17 cellular contexts compared by ENCODE assay signal in genomic region chr10:52965489-52965888, GRCh38.
DNase-seq lines count a peak whose midpoint lies in the region; ATAC-seq and TF ChIP-seq lines count a peak whose summit lies in the region.
"Had no signal": no experiment of that assay in that cellular context is flagged by ENCODE, and none has a peak within 500 bp of the region (broad histone marks: within the 10 kb centered on the region; RNA-seq: fewer than 3 reads in every experiment).

No MANE protein-coding gene starts in this region.

- H2AK5ac ChIP-seq in trophoblast cell (ENCODE audit: low read length), result no peak overlapping the region

- H3K79me2 ChIP-seq in MM.1S (ENCODE audit: low read length), result no peaks in the 10 kb centered on the region
- H3K79me2 ChIP-seq in trophoblast cell (ENCODE audit: control insufficient read depth, insufficient read depth, low read length, poor library complexity), result no peaks in the 10 kb centered on the region

- H4K8ac ChIP-seq in trophoblast cell (ENCODE audit: low read depth, low read length), result no peak overlapping the region

- WGBS in trophoblast cell (ENCODE audit: extremely low coverage, insufficient coverage, insufficient read length), result no CpG with 5 or more reads among the region's 4 CpGs

- peaks cover 15% of the 10 kb centered on the region for H3K4me1 ChIP-seq in MM.1S (ENCODE audit: low read length)
- peaks cover 3 to 8% of the 10 kb centered on the region in 2 experiments for H3K4me1 ChIP-seq in trophoblast cell (ENCODE audit: control insufficient read depth in 1 of 2, insufficient read depth in 2 of 2, low read length in 2 of 2)

- no peaks in the 10 kb centered on the region for H3K9me2 ChIP-seq in MM.1S (replicated peaks; ENCODE audit: insufficient read depth, low read length)

- no peak overlapping the region for H2BK120ac ChIP-seq in trophoblast cell (ENCODE audit: insufficient read depth, low read length, poor library complexity)

- H3F3A ChIP-seq in MM.1S (ENCODE audit: insufficient read depth, low read length), result no peaks in the 10 kb centered on the region

- no peak overlapping the region for H2BK5ac ChIP-seq in trophoblast cell (ENCODE audit: low read depth, low read length, poor library complexity)

- H3K4me3 ChIP-seq in MM.1S (ENCODE audit: low read length) (no peak overlapping the region; the same call in 1 of the 2 replicates), trophoblast cell (ENCODE audit: low read depth, low read length) (no peak overlapping the region)

- H3K27ac ChIP-seq in MM.1S (ENCODE audit: low read length), result peak overlapping the region; percentile 24; the same call in 1 of the 2 replicates
- no peak overlapping the region for H3K27ac ChIP-seq in trophoblast cell (ENCODE audit: low read depth, low read length)
- H3K27ac ChIP-seq: C4-2B had no signal

- no peaks in the 10 kb centered on the region for H3K79me1 ChIP-seq in trophoblast cell (ENCODE audit: low read length)

- DNase-seq in MM.1S (no peak), trophoblast cell (no peak), ecto neural progenitor cell (ENCODE audit: low spot score) (no peak), NCI-H2171 (lab: John Stamatoyannopoulos, UW) (no peak)
- DNase-seq in stimulated activated naive CD4-positive, alpha-beta T cell (lab: John Stamatoyannopoulos, UW), result no peak
- DNase-seq: activated CD4-positive, alpha-beta memory T cell treated with anti-CD3 and anti-CD28 coated beads for 36 hours; effector CD4-positive, alpha-beta T cell; EL; immature natural killer cell; midbrain; NCI-H1694; NCI-H524 treated with DMSO at 0.1 percent for 48 hours; T1000 had no signal

- ATAC-seq in GM19328 (IDR thresholded peaks at IDR 0.05; ENCODE audit: unreplicated experiment) (peak; percentile 1), HG02610 (IDR thresholded peaks at IDR 0.05; ENCODE audit: unreplicated experiment) (peak; percentile 0)
- ATAC-seq: activated T-helper 17 cell treated with anti-CD3 and anti-CD28 coated beads, Interleukin-2, amount 50 U/mL, for 72 hours had no signal

- H3K9ac ChIP-seq in MM.1S (ENCODE audit: low read length), result no peak overlapping the region
- no peak overlapping the region for H3K9ac ChIP-seq in trophoblast cell (ENCODE audit: low read length)

- H2AFZ ChIP-seq in MM.1S (ENCODE audit: low read length), result peak overlapping the region; percentile 75
- H2AFZ ChIP-seq in trophoblast cell (ENCODE audit: insufficient read depth, low read length, poor library complexity), result no peak overlapping the region

- TF ChIP-seq CTCF in MM.1S (IDR thresholded peaks at IDR 0.05; ENCODE audit: low read length), result no peak

- H3K9me3 ChIP-seq in MM.1S (replicated peaks; ENCODE audit: insufficient read depth, low read length) (no peaks in the 10 kb centered on the region), trophoblast cell (ENCODE audit: insufficient read depth, low read depth, low read length) (no peaks in the 10 kb centered on the region)

- no peak overlapping the region for H3K23ac ChIP-seq in trophoblast cell (ENCODE audit: low read length)

- H4K91ac ChIP-seq in trophoblast cell (ENCODE audit: low read depth, low read length), result peak overlapping the region; percentile 41

- peak overlapping the region; percentile 41; the same call in 1 of the 2 replicates for H3K4me2 ChIP-seq in MM.1S (ENCODE audit: low read depth, low read length)
- no peak overlapping the region for H3K4me2 ChIP-seq in trophoblast cell (ENCODE audit: low read length)

- H3K36me3 ChIP-seq in MM.1S (replicated peaks; ENCODE audit: insufficient read depth, low read length) (no peaks in the 10 kb centered on the region), trophoblast cell (ENCODE audit: control insufficient read depth in 1 of 2, insufficient read depth in 2 of 2, low read length in 2 of 2) (no peaks in the 10 kb centered on the region)

- no peaks in the 10 kb centered on the region for H4K20me1 ChIP-seq in MM.1S (ENCODE audit: insufficient read depth, low read length)

- H3K18ac ChIP-seq in trophoblast cell (ENCODE audit: low read length), result no peak overlapping the region

- H3K14ac ChIP-seq in trophoblast cell (ENCODE audit: low read length), result no peak overlapping the region

- H3K27me3 ChIP-seq in MM.1S (replicated peaks; ENCODE audit: insufficient read depth, low read length), result no peaks in the 10 kb centered on the region
- no peaks in the 10 kb centered on the region for H3K27me3 ChIP-seq in trophoblast cell (ENCODE audit: insufficient read depth, low read length)

- H3K4ac ChIP-seq in trophoblast cell (ENCODE audit: low read depth, low read length), result no peak overlapping the region

- H4K12ac ChIP-seq in trophoblast cell (ENCODE audit: low read depth, low read length), result no peak overlapping the region

- H2BK12ac ChIP-seq in trophoblast cell (ENCODE audit: low read length), result no peak overlapping the region
